29 cellular contexts compared by ENCODE assay signal in the genomic region with DNA sequence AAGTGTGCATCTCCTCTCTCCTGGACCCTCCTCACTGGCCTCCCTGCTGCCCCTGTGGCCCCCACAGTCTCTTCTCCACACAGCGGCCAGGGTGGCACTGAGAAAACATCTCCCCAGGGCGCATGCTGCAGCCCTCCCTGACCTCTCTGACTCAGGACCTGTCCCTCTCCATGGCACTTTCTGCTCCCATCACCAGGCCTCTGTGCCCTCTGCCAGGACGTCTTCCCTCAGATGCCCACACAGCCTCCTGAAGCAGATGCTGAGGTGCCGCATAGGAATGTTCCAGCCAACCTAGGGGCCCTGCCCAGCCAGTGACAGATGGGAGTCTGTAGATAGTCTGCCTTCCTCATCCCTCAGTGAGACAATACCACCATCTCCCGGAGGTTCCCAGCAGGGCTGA. TPM values are rescaled to one million over a fixed set of nuclear protein-coding genes. Genes with fewer than 3 reads are reported as not detected.
A peak's percentile ranks its signal among the peaks of the same experiment; 100 is the strongest.
DNase-seq lines count a peak whose midpoint lies in the region; ATAC-seq, FAIRE-seq and TF ChIP-seq lines count a peak whose summit lies in the region.
"Had no signal": no experiment of that assay in that cellular context is flagged by ENCODE, and none has a peak within 500 bp of the region (broad histone marks: within the 10 kb centered on the region; RNA-seq: fewer than 3 reads in every experiment).

No MANE protein-coding gene starts in this region.

- no peak overlapping the region for H3K4me2 ChIP-seq in neural progenitor cell

- H3F3A ChIP-seq in neural progenitor cell (ENCODE audit: low read depth) = no peaks in the 10 kb centered on the region

- peaks cover 42% of the 10 kb centered on the region for H3K36me3 ChIP-seq in cardiac muscle cell
- H3K36me3 ChIP-seq in neural progenitor cell = no peaks in the 10 kb centered on the region
- no peaks in the 10 kb centered on the region for H3K36me3 ChIP-seq in upper lobe of right lung
- H3K36me3 ChIP-seq: tibial artery had no signal

- no peaks in the 10 kb centered on the region for H3K9me3 Mint-ChIP-seq in neural progenitor cell
- H3K9me3 Mint-ChIP-seq: activated B cell treated with CpG ODN at 0.5 μM for 24 hours; activated naive CD4-positive, alpha-beta T cell treated with anti-CD3 and anti-CD28 coated beads, Interleukin-2, amount 50 U/mL, for 24 hours; CD4-positive, alpha-beta T cell; central memory CD8-positive, alpha-beta T cell had no signal

- H4K20me1 ChIP-seq in neural progenitor cell (ENCODE audit: low read depth) = no peaks in the 10 kb centered on the region

- H3K4me3 Mint-ChIP-seq in neural progenitor cell = no peak overlapping the region
- H3K4me3 Mint-ChIP-seq: activated B cell treated with CpG ODN at 0.5 μM for 24 hours; activated naive CD4-positive, alpha-beta T cell treated with anti-CD3 and anti-CD28 coated beads, Interleukin-2, amount 50 U/mL, for 24 hours; CD4-positive, alpha-beta T cell; central memory CD8-positive, alpha-beta T cell had no signal

- H3K9ac ChIP-seq in neural progenitor cell = no peak overlapping the region

- H3K4me1 ChIP-seq in cardiac muscle cell (ENCODE audit: low read depth) = peaks cover 24% of the 10 kb centered on the region
- H3K4me1 ChIP-seq in neural progenitor cell = no peaks in the 10 kb centered on the region
- no peaks in the 10 kb centered on the region for H3K4me1 ChIP-seq in upper lobe of right lung
- H3K4me1 ChIP-seq: tibial artery had no signal

- H3K9me3 ChIP-seq in cardiac muscle cell (ENCODE audit: low read depth) = no peaks in the 10 kb centered on the region
- no peaks in the 10 kb centered on the region for H3K9me3 ChIP-seq in neural progenitor cell (ENCODE audit: low read depth)
- H3K9me3 ChIP-seq in upper lobe of right lung = no peaks in the 10 kb centered on the region
- H3K9me3 ChIP-seq: tibial artery had no signal

- no peak for TF ChIP-seq CTCF in cardiac muscle cell (IDR thresholded peaks at IDR 0.05; ENCODE audit: low read depth, low read length)
- TF ChIP-seq CTCF in neural progenitor cell (IDR thresholded peaks at IDR 0.05) = no peak
- no peak for TF ChIP-seq CTCF in upper lobe of right lung (IDR thresholded peaks at IDR 0.05)

- no peak overlapping the region for H3K4me3 ChIP-seq in cardiac muscle cell
- H3K4me3 ChIP-seq in neural progenitor cell = no peak overlapping the region
- no peak overlapping the region for H3K4me3 ChIP-seq in upper lobe of right lung
- H3K4me3 ChIP-seq: tibial artery had no signal

- H3K4me1 Mint-ChIP-seq in neural progenitor cell = peaks cover 24% of the 10 kb centered on the region
- H3K4me1 Mint-ChIP-seq: activated B cell treated with CpG ODN at 0.5 μM for 24 hours; activated naive CD4-positive, alpha-beta T cell treated with anti-CD3 and anti-CD28 coated beads, Interleukin-2, amount 50 U/mL, for 24 hours; central memory CD8-positive, alpha-beta T cell had no signal

- no peaks in the 10 kb centered on the region for H3K36me3 Mint-ChIP-seq in neural progenitor cell
- H3K36me3 Mint-ChIP-seq: activated naive CD4-positive, alpha-beta T cell treated with anti-CD3 and anti-CD28 coated beads, Interleukin-2, amount 50 U/mL, for 24 hours had no signal

- peak; percentile 52 for DNase-seq in Right ventricle myocardium inferior (ENCODE audit: missing footprints)
- DNase-seq in left cardiac atrium = no peak
- DNase-seq in cardiac muscle cell (ENCODE audit: low read depth in 1 of 2, low spot score in 1 of 2) = no peak
- DNase-seq in neural progenitor cell (ENCODE audit: low spot score) = no peak
- DNase-seq in upper lobe of right lung = peak; percentile 30
- no peak for DNase-seq in RCC 7860 (ENCODE audit: low spot score)
- DNase-seq in NCI-H2227 treated with DMSO at 0.1 percent for 48 hours (lab: John Stamatoyannopoulos, UW) = no peak
- DNase-seq: activated B cell treated with CpG ODN at 0.5 μM for 24 hours; activated CD8-positive, alpha-beta memory T cell treated with anti-CD3 and anti-CD28 coated beads for 24 hours; activated T-cell treated with anti-CD3 and anti-CD28 coated beads, Interleukin-2, amount 50 U/mL, for 48 hours; CD4-positive, alpha-beta T cell; DMS153; HCEC 1CT; kidney glomerular epithelial cell; NCI-H1048; NCI-H1694 treated with DMSO at 0.1 percent for 48 hours; NCI-H69; occipital lobe; retina; stimulated activated naive CD8-positive, alpha-beta T cell treated with anti-CD3 and anti-CD28 coated beads, Interleukin-15, Interleukin-2, amounts not matched to agents 100 U/mL and 50 U/mL, for 24 hours; T-helper 9 cell had no signal

- no peaks in the 10 kb centered on the region for H3K27me3 ChIP-seq in cardiac muscle cell
- H3K27me3 ChIP-seq in neural progenitor cell = no peaks in the 10 kb centered on the region
- no peaks in the 10 kb centered on the region for H3K27me3 ChIP-seq in upper lobe of right lung
- H3K27me3 ChIP-seq: tibial artery had no signal

- H2AFZ ChIP-seq in neural progenitor cell (replicated peaks) = no peak overlapping the region

- ATAC-seq in Right ventricle myocardium inferior = peak; percentile 28
- no peak for ATAC-seq in left cardiac atrium
- ATAC-seq in upper lobe of right lung = no peak
- no peak for ATAC-seq in GM21367 (IDR thresholded peaks at IDR 0.05; ENCODE audit: unreplicated experiment)
- ATAC-seq: stimulated activated naive CD8-positive, alpha-beta T cell treated with anti-CD3 and anti-CD28 coated beads, Interleukin-15, Interleukin-2, amounts not matched to agents 100 U/mL and 50 U/mL, for 24 hours had no signal

- peak overlapping the region; percentile 91 for H3K27ac Mint-ChIP-seq in neural progenitor cell
- H3K27ac Mint-ChIP-seq: activated B cell treated with CpG ODN at 0.5 μM for 24 hours; activated naive CD4-positive, alpha-beta T cell treated with anti-CD3 and anti-CD28 coated beads, Interleukin-2, amount 50 U/mL, for 24 hours; CD4-positive, alpha-beta T cell had no signal

- H3K27me3 Mint-ChIP-seq in neural progenitor cell (ENCODE audit: insufficient read depth, low read depth) = peaks cover 17% of the 10 kb centered on the region
- H3K27me3 Mint-ChIP-seq: CD4-positive, alpha-beta T cell had no signal

- no peaks in the 10 kb centered on the region for H3K79me2 ChIP-seq in neural progenitor cell (ENCODE audit: low read depth)

- H3K27ac ChIP-seq in cardiac muscle cell (peak overlapping the region; percentile 100), neural progenitor cell (no peak overlapping the region), upper lobe of right lung (no peak overlapping the region)
- H3K27ac ChIP-seq: HL-60, tibial artery had no signal

- intact Hi-C loops in Right ventricle myocardium inferior (cut with DNase I) = no loop called here
- intact Hi-C loops in left cardiac atrium (cut with DNase I) = no loop called here
- intact Hi-C loops in upper lobe of right lung (cut with DNase I) = no loop called here

- no peak for FAIRE-seq in RCC 7860 (lab: Jason Lieb, UNC)
- FAIRE-seq: astrocyte, endothelial cell of umbilical vein had no signal

RNA-seq across cellular contexts. Expression of a gene that starts 8.7 kb away (rescaled TPM):
- total RNA-seq in Right ventricle myocardium inferior = 11,437 TPM
- total RNA-seq in left cardiac atrium = 100 to 1,000 TPM; 157 to 557 TPM
- total RNA-seq in cardiac muscle cell = 2,390 and 3,091 TPM in 2 replicates
- 2,590 and 3,027 TPM in 2 replicates for polyA plus RNA-seq in cardiac muscle cell
- total RNA-seq in neural progenitor cell (ENCODE audit: low replicate concordance) = not detected in 2 replicates
- total RNA-seq in upper lobe of right lung = 3.8 TPM
- total RNA-seq: activated B cell treated with CpG ODN at 0.5 μM for 24 hours; CD4-positive, alpha-beta T cell; dermis microvascular lymphatic vessel endothelial cell; endothelial cell of umbilical vein; occipital lobe had no signal
- polyA plus RNA-seq: endothelial cell of umbilical vein had no signal

RNA-seq across cellular contexts. Expression of a gene that starts 23.0 kb away (rescaled TPM):
- total RNA-seq in Right ventricle myocardium inferior = 12.7 TPM
- total RNA-seq in left cardiac atrium = 10 to 100 TPM in 1 of 2 donors, 1 to 10 TPM in 1; 5.4 to 10.0 TPM
- 101 and 121 TPM in 2 replicates for total RNA-seq in cardiac muscle cell
- polyA plus RNA-seq in cardiac muscle cell = 112 and 164 TPM in 2 replicates
- total RNA-seq in neural progenitor cell (ENCODE audit: low replicate concordance) = 0.43 TPM in 1 of 2 replicates, not detected in the other
- total RNA-seq in upper lobe of right lung = 14.9 TPM
- total RNA-seq: activated B cell treated with CpG ODN at 0.5 μM for 24 hours; CD4-positive, alpha-beta T cell had no signal

Comparison
In these comparisons a context has a peak if more than half of its experiments do, and no peak if none do; other contexts are left out.
1. DNase-seq: peak in Right ventricle myocardium inferior (single experiment) and upper lobe of right lung (single experiment); none in left cardiac atrium (single experiment), cardiac muscle cell (0 of 2), neural progenitor cell (single experiment), RCC 7860 (single experiment) and NCI-H2227 treated with DMSO at 0.1 percent for 48 hours (single experiment).
2. RNA of a gene that starts 8.7 kb away (total RNA-seq): 11,437 TPM in Right ventricle myocardium inferior (single experiment), 2,390 to 3,091 TPM in cardiac muscle cell and 157 to 557 TPM in left cardiac atrium; 3.8 TPM in upper lobe of right lung (single experiment) and not detected in neural progenitor cell; every median in the first group is over 10 times any median in the second.